16 cellular contexts compared by ENCODE assay signal in genomic region chr6:35247642-35248231, GRCh38. TPM values are rescaled to one million over a fixed set of nuclear protein-coding genes. Genes with fewer than 3 reads are reported as not detected.
DNase-seq lines count a peak whose midpoint lies in the region; ATAC-seq, FAIRE-seq and TF ChIP-seq lines count a peak whose summit lies in the region.
"Had no signal": no experiment of that assay in that cellular context is flagged by ENCODE, and none has a peak within 500 bp of the region (broad histone marks: within the 10 kb centered on the region; RNA-seq: fewer than 3 reads in every experiment).

No MANE protein-coding gene starts in this region.

- H3K27ac Mint-ChIP-seq in activated naive CD4-positive, alpha-beta T cell treated with anti-CD3 and anti-CD28 coated beads, Interleukin-2, amount 50 U/mL, for 24 hours, result peak overlapping the region; percentile 13
- H3K27ac Mint-ChIP-seq in T-helper 17 cell, result peak overlapping the region; percentile 35
- peak overlapping the region; percentile 36 for H3K27ac Mint-ChIP-seq in stimulated activated naive CD8-positive, alpha-beta T cell treated with anti-CD3 and anti-CD28 coated beads, Interleukin-15, Interleukin-2, amounts not matched to agents 100 ng/mL and 50 ng/mL, for 24 hours

- no peak for TF ChIP-seq POLR2A in tibial nerve (IDR thresholded peaks at IDR 0.05)

- H3K4me1 Mint-ChIP-seq in activated naive CD4-positive, alpha-beta T cell treated with anti-CD3 and anti-CD28 coated beads, Interleukin-2, amount 50 U/mL, for 24 hours, result peaks cover 12% of the 10 kb centered on the region
- H3K4me1 Mint-ChIP-seq in T-helper 17 cell, result peaks cover 27% of the 10 kb centered on the region
- peaks cover 14% of the 10 kb centered on the region for H3K4me1 Mint-ChIP-seq in stimulated activated naive CD8-positive, alpha-beta T cell treated with anti-CD3 and anti-CD28 coated beads, Interleukin-15, Interleukin-2, amounts not matched to agents 100 ng/mL and 50 ng/mL, for 24 hours (ENCODE audit: low read depth)

- peaks cover 0 to 29% (median 6%) of the 10 kb centered on the region in 4 donors for H3K4me1 ChIP-seq in tibial nerve

- peaks cover 0 to 34% (median 0%) of the 10 kb centered on the region in 3 donors for H3K36me3 ChIP-seq in tibial nerve
- H3K36me3 ChIP-seq: transverse colon had no signal

- FAIRE-seq in GM19239 (lab: Jason Lieb, UNC) (peak; percentile 87), RCC 7860 (lab: Jason Lieb, UNC) (no peak)
- FAIRE-seq: TTC549 had no signal

- H3K27me3 ChIP-seq in tibial nerve, result no peaks in the 10 kb centered on the region
- H3K27me3 ChIP-seq: transverse colon had no signal

- H3K9me3 Mint-ChIP-seq in activated naive CD4-positive, alpha-beta T cell treated with anti-CD3 and anti-CD28 coated beads, Interleukin-2, amount 50 U/mL, for 24 hours, result no peaks in the 10 kb centered on the region
- no peaks in the 10 kb centered on the region for H3K9me3 Mint-ChIP-seq in stimulated activated naive CD8-positive, alpha-beta T cell treated with anti-CD3 and anti-CD28 coated beads, Interleukin-15, Interleukin-2, amounts not matched to agents 100 ng/mL and 50 ng/mL, for 24 hours

- ATAC-seq in T-helper 17 cell, result no peak
- ATAC-seq in GM18498 (IDR thresholded peaks at IDR 0.05; ENCODE audit: unreplicated experiment), result no peak
- ATAC-seq: left lobe of liver had no signal

- no peaks in the 10 kb centered on the region for H3K27me3 Mint-ChIP-seq in activated naive CD4-positive, alpha-beta T cell treated with anti-CD3 and anti-CD28 coated beads, Interleukin-2, amount 50 U/mL, for 24 hours
- H3K27me3 Mint-ChIP-seq in T-helper 17 cell, result no peaks in the 10 kb centered on the region
- H3K27me3 Mint-ChIP-seq in stimulated activated naive CD8-positive, alpha-beta T cell treated with anti-CD3 and anti-CD28 coated beads, Interleukin-15, Interleukin-2, amounts not matched to agents 100 ng/mL and 50 ng/mL, for 24 hours, result no peaks in the 10 kb centered on the region

- TF ChIP-seq CTCF in tibial nerve (IDR thresholded peaks at IDR 0.05), result no peak

- TF ChIP-seq EP300 in tibial nerve (IDR thresholded peaks at IDR 0.05), result no peak

- H3K9me3 ChIP-seq in T-helper 17 cell (ENCODE audit: control insufficient read depth, low read length, poor library complexity, severe bottlenecking) (no peaks in the 10 kb centered on the region), tibial nerve (no peaks in the 10 kb centered on the region)
- H3K9me3 ChIP-seq: transverse colon had no signal

- peaks cover 7% of the 10 kb centered on the region for H3K36me3 Mint-ChIP-seq in activated naive CD4-positive, alpha-beta T cell treated with anti-CD3 and anti-CD28 coated beads, Interleukin-2, amount 50 U/mL, for 24 hours
- peaks cover 3% of the 10 kb centered on the region for H3K36me3 Mint-ChIP-seq in T-helper 17 cell (ENCODE audit: low read depth)
- peaks cover 5% of the 10 kb centered on the region for H3K36me3 Mint-ChIP-seq in stimulated activated naive CD8-positive, alpha-beta T cell treated with anti-CD3 and anti-CD28 coated beads, Interleukin-15, Interleukin-2, amounts not matched to agents 100 ng/mL and 50 ng/mL, for 24 hours (ENCODE audit: low read depth)

- WGBS in tibial nerve, 2 donors, result 91 to 94% methylated on average over 2 of the region's 2 CpGs

- no peak overlapping the region for H3K27ac ChIP-seq in tibial nerve
- H3K27ac ChIP-seq: transverse colon had no signal

- H3K4me3 Mint-ChIP-seq in activated naive CD4-positive, alpha-beta T cell treated with anti-CD3 and anti-CD28 coated beads, Interleukin-2, amount 50 U/mL, for 24 hours, result no peak overlapping the region
- H3K4me3 Mint-ChIP-seq in T-helper 17 cell, result no peak overlapping the region
- H3K4me3 Mint-ChIP-seq in stimulated activated naive CD8-positive, alpha-beta T cell treated with anti-CD3 and anti-CD28 coated beads, Interleukin-15, Interleukin-2, amounts not matched to agents 100 ng/mL and 50 ng/mL, for 24 hours, result no peak overlapping the region

- no peak for DNase-seq in activated naive CD4-positive, alpha-beta T cell (lab: John Stamatoyannopoulos, UW)
- DNase-seq in GM19239 (ENCODE audit: insufficient read length, low spot score) (peak; percentile 25), T-helper 17 cell (no peak), tibial nerve (ENCODE audit: low spot score in 2 of 2) (no peak), RCC 7860 (ENCODE audit: low spot score) (no peak)
- DNase-seq: NCI-H2171 treated with DMSO at 0.1 percent for 48 hours; NK-92 treated with Interleukin-12 subunit alpha and Interleukin-12 subunit beta, amount 100 ng/mL, for 24 hours; Right ventricle myocardium superior; transverse colon had no signal

- H3K4me3 ChIP-seq in tibial nerve, result no peak overlapping the region
- H3K4me3 ChIP-seq: transverse colon had no signal

RNA-seq across cellular contexts. Expression of gene ZNF76, which starts 11.8 kb away (rescaled TPM):
- total RNA-seq in T-helper 17 cell (10 to 100 TPM; 50.0 to 60.8 TPM), tibial nerve (10 to 100 TPM; 41.6 to 97.2 (median 55.5) TPM)

RNA-seq across cellular contexts. Expression of gene SCUBE3, which starts 34.0 kb away (rescaled TPM):
- total RNA-seq in T-helper 17 cell, result not detected
- total RNA-seq in tibial nerve, result 1 to 10 TPM in 1 of 4 donors, under 1 TPM in 3; 0.30 to 1.3 (median 0.50) TPM
- total RNA-seq: HT-29 had no signal

RNA-seq across cellular contexts. Expression of gene DEF6, which starts 49.9 kb away (rescaled TPM):
- total RNA-seq in T-helper 17 cell (100 to 1,000 TPM; 193 to 206 TPM), tibial nerve (10 to 100 TPM in 1 of 4 donors, 1 to 10 TPM in 3; 3.3 to 21.9 (median 7.4) TPM)
- total RNA-seq: myocyte had no signal

Comparison
In these comparisons a context has a peak if more than half of its experiments do, and no peak if none do; other contexts are left out.
1. RNA of gene DEF6, which starts 49.9 kb away (total RNA-seq): 193 to 206 TPM in T-helper 17 cell; 3.3 to 21.9 TPM in tibial nerve; every median in the first group is over 4 times any median in the second.
2. Peak in every context shown above with its lines, with median percentiles within 50 percentile points of each other: H3K27ac Mint-ChIP-seq.